ENCODE assay signal across 27 cellular contexts in genomic region chr5:165714594-165714993, GRCh38.
"Had no signal": no experiment of that assay in that cellular context is flagged by ENCODE, and none has a peak within 500 bp of the region (broad histone marks: within the 10 kb centered on the region; RNA-seq: fewer than 3 reads in every experiment).

No MANE protein-coding gene starts in this region.

- H3K9me3 ChIP-seq: adrenal gland, colonic mucosa, SJCRH30 had no signal

- H3K4me1 ChIP-seq: adrenal gland, colonic mucosa, SJCRH30 had no signal

- ATAC-seq: activated CD8-positive, alpha-beta T cell treated with anti-CD3 and anti-CD28 coated beads, Interleukin-2, amount 10 ng/mL, durations not matched to agents 7 days and 5 days; activated naive CD4-positive, alpha-beta T cell treated with anti-CD3 and anti-CD28 coated beads, Interleukin-2, amount 50 U/mL, for 72 hours; Panc1 had no signal

- H3K36me3 ChIP-seq: adrenal gland, brain microvascular endothelial cell, colonic mucosa, SJCRH30 had no signal

- H3K27ac ChIP-seq: adrenal gland, brain microvascular endothelial cell, colonic mucosa, SJCRH30, SK-N-MC had no signal

- DNase-seq: activated CD4-positive, alpha-beta T cell treated with anti-CD3 and anti-CD28 coated beads, Interleukin-2, amount 10 ng/mL, durations not matched to agents 7 days and 5 days; activated CD4-positive, alpha-beta T cell treated with anti-CD3 and anti-CD28 coated beads, Interleukin-2, amount 50 U/mL, for 48 hours; activated CD8-positive, alpha-beta T cell treated with anti-CD3 and anti-CD28 coated beads, Interleukin-2, amount 10 ng/mL, durations not matched to agents 7 days and 5 days; activated gamma-delta T cell; activated naive CD4-positive, alpha-beta T cell treated with Interleukin-2 at 50 U/mL for 16 hours; activated T-cell treated with anti-CD3 and anti-CD28 coated beads, Interleukin-2, amount 50 U/mL, for 24 hours; adrenal gland; brain microvascular endothelial cell; colonic mucosa; Karpas-422; NCI-H1092 treated with DMSO at 0.1 percent for 48 hours; NCI-H1417; NCI-H146; NCI-H187; NCI-H2029 treated with DMSO at 0.1 percent for 48 hours; NCI-H2107; NCI-H2171 treated with DMSO at 0.1 percent for 48 hours; NCI-H2227 treated with DMSO at 0.1 percent for 48 hours; NCI-H446; NCI-H510A treated with DMSO at 0.1 percent for 48 hours; NCI-H69; SHP77; SJCRH30; T1000 had no signal

- H3K4me3 ChIP-seq: adrenal gland, colonic mucosa, SJCRH30, SK-N-MC had no signal

- H3K27me3 ChIP-seq: adrenal gland, brain microvascular endothelial cell, colonic mucosa, SJCRH30 had no signal
